ENCODE assay signal across 19 cellular contexts in genomic region chr7:32673275-32673983, GRCh38.
A peak's percentile ranks its signal among the peaks of the same experiment; 100 is the strongest.
DNase-seq lines count a peak whose midpoint lies in the region; ATAC-seq, FAIRE-seq and TF ChIP-seq lines count a peak whose summit lies in the region.
"Had no signal": no experiment of that assay in that cellular context is flagged by ENCODE, and none has a peak within 500 bp of the region (broad histone marks: within the 10 kb centered on the region; RNA-seq: fewer than 3 reads in every experiment).

No MANE protein-coding gene starts in this region.

- H3K4me2 ChIP-seq in A549 (no peak overlapping the region), GM23338 (no peak overlapping the region), K562 (ENCODE audit: insufficient read depth, low read length) (no peak overlapping the region)

- no peak for DNase-seq in A549 (ENCODE audit: low read depth in 1 of 2, low spot score in 1 of 2)
- no peak for DNase-seq in GM23338 (ENCODE audit: low spot score)
- no peak for DNase-seq in K562 (ENCODE audit: extremely low read depth in 1 of 4, low spot score in 3 of 4)
- DNase-seq in neural crest cell (ENCODE audit: low read depth, low spot score) = no peak
- no peak for DNase-seq in HT-29 (ENCODE audit: low spot score)
- DNase-seq in NCI-H2029 treated with DMSO at 0.1 percent for 48 hours (lab: John Stamatoyannopoulos, UW) = no peak
- no peak for DNase-seq in caudate nucleus (lab: John Stamatoyannopoulos, UW)
- DNase-seq in GM19238 (ENCODE audit: insufficient read length, low spot score) = no peak
- DNase-seq: 8988T, DMS153, HCEC 1CT, KBM-7, MM.1S, NCI-H2081, NCI-H2227 treated with DMSO at 0.1 percent for 48 hours, NCI-H526 treated with DMSO at 0.1 percent for 48 hours, Peyer's patch, SHP77 treated with DMSO at 0.1 percent for 48 hours had no signal

- H3K4me3 ChIP-seq in A549 (no peak overlapping the region), GM23338 (no peak overlapping the region), K562 (no peak overlapping the region)
- H3K4me3 ChIP-seq: Peyer's patch had no signal

- intact Hi-C loops in K562 (cut with micrococcal nuclease) = loop anchor here (5.0 kb wide), 2 partner anchors 36 to 86 kb away; no protein-coding TSS in a partner anchor

- H3K9me3 Mint-ChIP-seq in GM23338 = peaks cover 18% of the 10 kb centered on the region
- H3K9me3 Mint-ChIP-seq in neural crest cell = peaks cover 7% of the 10 kb centered on the region

- in situ Hi-C loops in K562 (cut with MboI) = no loop called here

- no peaks in the 10 kb centered on the region for H3K9me2 ChIP-seq in GM23338 (ENCODE audit: insufficient read depth)

- no peak overlapping the region for H2AFZ ChIP-seq in GM23338
- peak overlapping the region; percentile 3; the same call in 1 of the 2 replicates for H2AFZ ChIP-seq in K562 (ENCODE audit: low read depth, low read length)

- H3K79me2 ChIP-seq in GM23338 (replicated peaks; ENCODE audit: insufficient read depth) (no peaks in the 10 kb centered on the region), K562 (ENCODE audit: control insufficient read depth, insufficient read depth, low read length) (no peaks in the 10 kb centered on the region)

- TF ChIP-seq EP300 in A549 (IDR thresholded peaks at IDR 0.05) = no peak
- TF ChIP-seq EP300 in K562 (IDR thresholded peaks at IDR 0.05; ENCODE audit: low read length) = no peak; the same call in 1 of the 2 replicates

- peaks cover 36% of the 10 kb centered on the region for H3K36me3 Mint-ChIP-seq in GM23338 (ENCODE audit: low read depth)
- peaks cover 25% of the 10 kb centered on the region for H3K36me3 Mint-ChIP-seq in neural crest cell (ENCODE audit: low read depth)

- H3K27ac ChIP-seq in A549 (peak overlapping the region; percentile 84 to 97), GM23338 (ENCODE audit: low read depth) (no peak overlapping the region), K562 (ENCODE audit: extremely low read depth, low read depth, low read length) (0 out of 3 replicates have a peak overlapping the region, but pooled peaks have one; percentile 8), caudate nucleus (ENCODE audit: low read depth, low read length) (no peak overlapping the region)
- H3K27ac ChIP-seq: Peyer's patch had no signal

- H3K9me1 ChIP-seq in K562 (ENCODE audit: control insufficient read depth, insufficient read depth, low read length) = no peaks in the 10 kb centered on the region

- WGBS in A549 (ENCODE audit: missing lambda C conversion rate) = 92% methylated on average over 2 of the region's 2 CpGs
- 84% methylated on average over 2 of the region's 2 CpGs for WGBS in K562 (ENCODE audit: insufficient coverage, low coverage, missing lambda C conversion rate)

- peaks cover 3% of the 10 kb centered on the region for H3K27me3 Mint-ChIP-seq in GM23338 (ENCODE audit: insufficient read depth, low read depth, poor library complexity)
- no peaks in the 10 kb centered on the region for H3K27me3 Mint-ChIP-seq in neural crest cell (ENCODE audit: low read depth)

- CTCF ChIA-PET in A549 (lab: Yijun Ruan, JAX) (no interaction called here), K562 (lab: Yijun Ruan, JAX; ENCODE audit: low intra/inter-chr PET ratio) (no interaction called here)

- TF ChIP-seq RAD21 in A549 (conservative IDR thresholded peaks at IDR 0.05 in 1 of 2, IDR thresholded peaks at IDR 0.05 in 1 of 2) (no peak), K562 (CRISPR knock-in tag; conservative IDR thresholded peaks at IDR 0.05 in 1 of 2, IDR thresholded peaks at IDR 0.05 in 1 of 2) (no peak)

- H3K4me1 Mint-ChIP-seq in GM23338 (peaks cover 14% of the 10 kb centered on the region), neural crest cell (peaks cover 17% of the 10 kb centered on the region)

- H3K4me3 Mint-ChIP-seq in GM23338 (no peak overlapping the region), neural crest cell (no peak overlapping the region)

- BruUV-seq in K562 (replicated peaks; lab: Mats Ljungman, UMichigan) = no TSS peak

- H3K27me3 ChIP-seq in GM23338 (ENCODE audit: insufficient read depth) (no peaks in the 10 kb centered on the region), K562 (ENCODE audit: control insufficient read depth in 2 of 2, insufficient read depth in 2 of 2, low read length in 2 of 2) (no peaks in the 10 kb centered on the region)
- H3K27me3 ChIP-seq: Peyer's patch had no signal

- H3K27ac Mint-ChIP-seq in GM23338 = peak overlapping the region; percentile 21; the same call in 1 of the 2 replicates
- H3K27ac Mint-ChIP-seq in neural crest cell (ENCODE audit: unreplicated experiment) = peak overlapping the region; percentile 19

- H3K36me3 ChIP-seq in GM23338 (ENCODE audit: insufficient read depth) = no peaks in the 10 kb centered on the region
- H3K36me3 ChIP-seq in K562 (ENCODE audit: control insufficient read depth, insufficient read depth, low read length) = no peaks in the 10 kb centered on the region
- H3K36me3 ChIP-seq: Peyer's patch had no signal

- POLR2A ChIA-PET in A549 (lab: Yijun Ruan, JAX) (no interaction called here), K562 (lab: Yijun Ruan, JAX) (interaction anchor here (1.5 kb wide), 1 partner anchor 389 kb away, joined by 3 read pairs; the partner anchor contains the start of gene NT5C3A)

- FAIRE-seq in A549 (lab: Jason Lieb, UNC) = no peak
- no peak for FAIRE-seq in K562 (lab: Jason Lieb, UNC)
- FAIRE-seq: H1 had no signal

- H3F3A ChIP-seq in GM23338 (replicated peaks; ENCODE audit: low read depth) = no peaks in the 10 kb centered on the region

- no peak for TF ChIP-seq POLR2A in A549 (IDR thresholded peaks at IDR 0.05; ENCODE audit: low read length)
- no peak for TF ChIP-seq POLR2A in K562 (conservative IDR thresholded peaks at IDR 0.05)

- no peaks in the 10 kb centered on the region for H3K9me3 ChIP-seq in A549
- H3K9me3 ChIP-seq in K562 (replicated peaks; ENCODE audit: control insufficient read depth, insufficient read depth, low read depth, low read length) = no peaks in the 10 kb centered on the region
- H3K9me3 ChIP-seq: Peyer's patch had no signal

- no peaks in the 10 kb centered on the region for H4K20me1 ChIP-seq in GM23338 (replicated peaks; ENCODE audit: insufficient read depth)
- H4K20me1 ChIP-seq in K562 (replicated peaks; ENCODE audit: control insufficient read depth, insufficient read depth, low read length) = no peaks in the 10 kb centered on the region

- no peak overlapping the region for H3K9ac ChIP-seq in K562 (ENCODE audit: insufficient read depth in 1 of 2, low read depth in 2 of 2, low read length in 2 of 2)

- ATAC-seq in A549 (no peak), GM23338 (no peak), K562 (peak; percentile 56)

- H3K4me1 ChIP-seq in A549 (peaks cover 44% of the 10 kb centered on the region), GM23338 (ENCODE audit: insufficient read depth) (no peaks in the 10 kb centered on the region), K562 (replicated peaks in 1 of 2; ENCODE audit: control insufficient read depth in 2 of 2, insufficient read depth in 2 of 2, low read length in 2 of 2) (peaks cover 2 to 27% of the 10 kb centered on the region in 2 experiments)

- TF ChIP-seq CTCF in A549 (IDR thresholded peaks at IDR 0.05) = no peak
- TF ChIP-seq CTCF in GM23338 (conservative IDR thresholded peaks at IDR 0.05; ENCODE audit: low read depth in 2 of 2) = no peak
- no peak for TF ChIP-seq CTCF in K562 (IDR thresholded peaks at IDR 0.05 in 2 of 3, conservative IDR thresholded peaks at IDR 0.05 in 1 of 3; ENCODE audit: insufficient read depth in 2 of 3, low read depth in 1 of 3, low read length in 3 of 3)
- no peak for TF ChIP-seq CTCF in neural crest cell (conservative IDR thresholded peaks at IDR 0.05)

TF ChIP-seq in A549, 52 proteins besides CTCF, POLR2A, EP300 and RAD21 (continues in another document):
- TF ChIP-seq PBX3 (IDR thresholded peaks at IDR 0.05) (no peak), NFE2L2 (conservative IDR thresholded peaks at IDR 0.05; ENCODE audit: low read length) (no peak), MAFK (IDR thresholded peaks at IDR 0.05; ENCODE audit: partially characterized antibody) (no peak), CHD4 (IDR thresholded peaks at IDR 0.05; ENCODE audit: borderline replicate concordance) (no peak)

TF ChIP-seq in GM23338, 12 proteins besides CTCF, POLR2A, EP300 and RAD21 (continues in another document):
- TF ChIP-seq EZH2phosphoT487 (IDR thresholded peaks at IDR 0.05; ENCODE audit: unreplicated experiment) (no peak), NANOG (IDR thresholded peaks at IDR 0.05; ENCODE audit: borderline replicate concordance) (no peak), ETS1 (IDR thresholded peaks at IDR 0.05) (no peak), CREB1 (CRISPR knock-in tag; IDR thresholded peaks at IDR 0.05; ENCODE audit: low read depth) (no peak), ZNF114 (CRISPR knock-in tag; IDR thresholded peaks at IDR 0.05) (no peak), POLR2AphosphoS5 (IDR thresholded peaks at IDR 0.05; ENCODE audit: low read depth) (no peak), JUNB (IDR thresholded peaks at IDR 0.05; ENCODE audit: unreplicated experiment) (no peak)

TF ChIP-seq in K562, 482 proteins besides CTCF, POLR2A, EP300 and RAD21 (continues in another document):
- no peak for TF ChIP-seq NCOR1 (IDR thresholded peaks at IDR 0.05)
- no peak for TF ChIP-seq ZNF76 (CRISPR knock-in tag; IDR thresholded peaks at IDR 0.05; ENCODE audit: borderline replicate concordance)
- no peak for TF ChIP-seq SETDB1 (IDR thresholded peaks at IDR 0.05; ENCODE audit: low read length)
- no peak for TF ChIP-seq HLTF (IDR thresholded peaks at IDR 0.05)
- TF ChIP-seq CREBBP (IDR thresholded peaks at IDR 0.05; ENCODE audit: low read depth, low read length) = no peak
- TF ChIP-seq ZZZ3 (IDR thresholded peaks at IDR 0.05) = no peak
- TF ChIP-seq ZNF444 (CRISPR knock-in tag; IDR thresholded peaks at IDR 0.05) = no peak
- no peak for TF ChIP-seq CCNT2 (IDR thresholded peaks at IDR 0.05; ENCODE audit: borderline replicate concordance, extremely low read depth, insufficient read length, low read depth, low read length)
- TF ChIP-seq KLF6 (CRISPR knock-in tag; IDR thresholded peaks at IDR 0.05; ENCODE audit: borderline replicate concordance) = no peak
- no peak for TF ChIP-seq HNRNPL (IDR thresholded peaks at IDR 0.05; ENCODE audit: low read depth, low read length)
- no peak for TF ChIP-seq PREB (CRISPR knock-in tag; IDR thresholded peaks at IDR 0.05)
- no peak for TF ChIP-seq BRD4 (IDR thresholded peaks at IDR 0.05)
- no peak for TF ChIP-seq POLR3G (IDR thresholded peaks at IDR 0.05; ENCODE audit: extremely low read depth, insufficient read length, insufficient replicate concordance)
- no peak for TF ChIP-seq FOXJ2 (tag; IDR thresholded peaks at IDR 0.05)
- no peak for TF ChIP-seq BACH1 (tag; IDR thresholded peaks at IDR 0.05)
- TF ChIP-seq NUFIP1 (IDR thresholded peaks at IDR 0.05; ENCODE audit: partially characterized antibody) = no peak

Comparison
In these comparisons a context has a peak if more than half of its experiments do, and no peak if none do; other contexts are left out.
1. H3K27ac ChIP-seq: peak in A549 (2 of 2) and K562 (single experiment); none in GM23338 (single experiment) and caudate nucleus (single experiment).